Comparison of ENCODE assay signal across 11 cellular contexts in genomic region chr19:49594157-49595005, GRCh38. TPM values are rescaled to one million over a fixed set of nuclear protein-coding genes. Genes with fewer than 3 reads are reported as not detected.
DNase-seq lines count a peak whose midpoint lies in the region; ATAC-seq and TF ChIP-seq lines count a peak whose summit lies in the region.
"Had no signal": no experiment of that assay in that cellular context is flagged by ENCODE, and none has a peak within 500 bp of the region (broad histone marks: within the 10 kb centered on the region; RNA-seq: fewer than 3 reads in every experiment).

No MANE protein-coding gene starts in this region.

- intact Hi-C loops in sigmoid colon (cut with DNase I): loop anchor here (5.0 kb wide), 2 partner anchors 83 to 722 kb away; partner anchors contain the start of genes PPP1R15A and PRMT1

- in situ Hi-C loops in G401 (cut with HindIII; ENCODE audit: low sequenced_read_pairs): no loop called here

- TF ChIP-seq CTCF in GM20000 (IDR thresholded peaks at IDR 0.05; ENCODE audit: extremely low read depth, missing control alignments) (no peak), RWPE2 (IDR thresholded peaks at IDR 0.05; ENCODE audit: poor library complexity, severe bottlenecking) (no peak), endothelial cell (IDR thresholded peaks at IDR 0.05; ENCODE audit: unreplicated experiment) (no peak), sigmoid colon (IDR thresholded peaks at IDR 0.05) (no peak)

- no peak for TF ChIP-seq EP300 in sigmoid colon (IDR thresholded peaks at IDR 0.05)

- ATAC-seq in RWPE2 (ENCODE audit: low read depth): no peak
- ATAC-seq in HG02763 (IDR thresholded peaks at IDR 0.05; ENCODE audit: unreplicated experiment): no peak

- H3K27ac Mint-ChIP-seq in endothelial cell (ENCODE audit: unreplicated experiment): peak overlapping the region; percentile 21

- H3K4me1 ChIP-seq in RWPE2 (ENCODE audit: insufficient read depth, poor library complexity, severe bottlenecking) (no peaks in the 10 kb centered on the region), sigmoid colon (peaks cover 0 to 45% (median 27%) of the 10 kb centered on the region in 4 donors)

- H3K27me3 ChIP-seq in RWPE2 (ENCODE audit: insufficient read depth, poor library complexity, severe bottlenecking) (no peaks in the 10 kb centered on the region), sigmoid colon (no peaks in the 10 kb centered on the region)

- 93 to 95% methylated on average over 36 of the region's 36 CpGs for WGBS in sigmoid colon, 2 donors

- no peak for TF ChIP-seq POLR2A in sigmoid colon (IDR thresholded peaks at IDR 0.05)

- DNase-seq in GM20000 (ENCODE audit: low spot score) (peak; percentile 23), RWPE2 (ENCODE audit: low spot score) (no peak), endothelial cell (ENCODE audit: low spot score) (no peak), sigmoid colon (no peak), G401 (ENCODE audit: low spot score) (no peak), COR-L47 (lab: John Stamatoyannopoulos, UW) (no peak)
- no peak for DNase-seq in activated effector memory CD4-positive, alpha-beta T cell treated with anti-CD3 and anti-CD28 coated beads, Interleukin-2, amount 50 U/mL, for 16 hours
- DNase-seq: activated CD4-positive, CD25-positive, alpha-beta regulatory T cell treated with anti-CD3 and anti-CD28 coated beads, Interleukin-2, amount 50 U/mL, for 72 hours; effector memory CD4-positive, alpha-beta T cell had no signal

- peak overlapping the region; percentile 95 for H3K4me3 Mint-ChIP-seq in endothelial cell (ENCODE audit: unreplicated experiment)

- H3K4me3 ChIP-seq in RWPE2 (ENCODE audit: severe bottlenecking) (no peak overlapping the region), sigmoid colon (no peak overlapping the region)

- H3K9me3 ChIP-seq in RWPE2 (ENCODE audit: severe bottlenecking) (no peaks in the 10 kb centered on the region), sigmoid colon (no peaks in the 10 kb centered on the region)

- no peaks in the 10 kb centered on the region for H3K9me3 Mint-ChIP-seq in endothelial cell (ENCODE audit: unreplicated experiment)

- peaks cover 18% of the 10 kb centered on the region for H3K4me1 Mint-ChIP-seq in endothelial cell (ENCODE audit: unreplicated experiment)

- peaks cover 17% of the 10 kb centered on the region for H3K36me3 Mint-ChIP-seq in endothelial cell (ENCODE audit: low read depth, unreplicated experiment)

- H3K27ac ChIP-seq in RWPE2 (ENCODE audit: poor library complexity, severe bottlenecking): peak overlapping the region; percentile 94
- peak overlapping the region; percentile 92 to 97 (median 96) for H3K27ac ChIP-seq in sigmoid colon

- H3K27me3 Mint-ChIP-seq in endothelial cell (ENCODE audit: unreplicated experiment): peaks cover 8% of the 10 kb centered on the region

- peaks cover 42% of the 10 kb centered on the region for H3K36me3 ChIP-seq in RWPE2 (ENCODE audit: low read depth)
- H3K36me3 ChIP-seq in sigmoid colon: peaks cover 15 to 53% (median 40%) of the 10 kb centered on the region in 4 donors

RNA-seq across cellular contexts. Expression of gene PRR12, which starts 3.4 kb away (rescaled TPM):
- total RNA-seq in endothelial cell (ENCODE audit: unreplicated experiment) (38.8 TPM), sigmoid colon (10 to 100 TPM in 1 of 4 donors, 1 to 10 TPM in 3; 5.4 to 16.1 (median 6.1) TPM)
- 10 to 100 TPM in 1 of 3 donors, 1 to 10 TPM in 2; 3.0 to 20.4 (median 4.2) TPM for polyA plus RNA-seq in sigmoid colon
- total RNA-seq in G401 (2014; rRNA removed; shearing (Covaris generic)): 0.49 and 3.0 TPM in 2 replicates

RNA-seq across cellular contexts. Expression of gene PRRG2, which starts 13.3 kb away (rescaled TPM):
- 2.4 TPM for total RNA-seq in endothelial cell (ENCODE audit: unreplicated experiment)
- under 1 TPM in 1 of 4 donors, not detected in 3; 0.71 TPM for total RNA-seq in sigmoid colon
- 10 to 100 TPM in 2 of 3 donors, 1 to 10 TPM in 1; 7.2 to 18.9 (median 18.3) TPM for polyA plus RNA-seq in sigmoid colon
- 1.9 TPM in 1 of 2 replicates, not detected in the other for total RNA-seq in G401 (2014; rRNA removed; shearing (Covaris generic))
- total RNA-seq: NCI-H460 had no signal

RNA-seq across cellular contexts. Expression of gene NOSIP, which starts 14.0 kb away (rescaled TPM):
- total RNA-seq in endothelial cell (ENCODE audit: unreplicated experiment): 76.3 TPM
- 10 to 100 TPM; 47.6 to 67.8 (median 62.3) TPM for total RNA-seq in sigmoid colon
- polyA plus RNA-seq in sigmoid colon: 100 to 1,000 TPM in 2 of 3 donors, 10 to 100 TPM in 1; 96.1 to 123 (median 113) TPM
- 69.6 and 97.3 TPM in 2 replicates for total RNA-seq in G401 (2014; rRNA removed; shearing (Covaris generic))

RNA-seq across cellular contexts. Expression of gene RRAS, which starts 45.6 kb away (rescaled TPM):
- total RNA-seq in endothelial cell (ENCODE audit: unreplicated experiment): 23.9 TPM
- total RNA-seq in sigmoid colon: 100 to 1,000 TPM; 105 to 127 (median 125) TPM
- 100 to 1,000 TPM in 2 of 3 donors, 10 to 100 TPM in 1; 79.8 to 139 (median 130) TPM for polyA plus RNA-seq in sigmoid colon
- 116 and 140 TPM in 2 replicates for total RNA-seq in G401 (2014; rRNA removed; shearing (Covaris generic))

RNA-seq across cellular contexts. Expression of gene SCAF1, which starts 47.6 kb away (rescaled TPM):
- 90.3 TPM for total RNA-seq in endothelial cell (ENCODE audit: unreplicated experiment)
- total RNA-seq in sigmoid colon: 10 to 100 TPM; 10.9 to 21.3 (median 12.5) TPM
- 10 to 100 TPM in 2 of 3 donors, 1 to 10 TPM in 1; 9.0 to 30.8 (median 16.0) TPM for polyA plus RNA-seq in sigmoid colon
- total RNA-seq in G401 (2014; rRNA removed; shearing (Covaris generic)): 22.3 and 25.2 TPM in 2 replicates
